Comparison of ENCODE assay signal across 3 cellular contexts in genomic region chr17:64017381-64017980, GRCh38.
TF ChIP-seq lines count a peak whose summit lies in the region.

No MANE protein-coding gene starts in this region.

TF ChIP-seq in SK-N-SH, 30 proteins besides CTCF, POLR2A, EP300 and RAD21 (continued from another document):
- TF ChIP-seq USF1 (IDR thresholded peaks at IDR 0.05; ENCODE audit: borderline replicate concordance, low read depth): no peak
- no peak for TF ChIP-seq TEAD4 (IDR thresholded peaks at IDR 0.05; ENCODE audit: borderline replicate concordance, insufficient read depth)
- TF ChIP-seq CHD2 (IDR thresholded peaks at IDR 0.05; ENCODE audit: low read length, partially characterized antibody): no peak
- no peak for TF ChIP-seq FOXJ3 (CRISPR knock-in tag; IDR thresholded peaks at IDR 0.05)
- no peak for TF ChIP-seq RCOR1 (IDR thresholded peaks at IDR 0.05; ENCODE audit: low read length)
- no peak for TF ChIP-seq MEF2A (IDR thresholded peaks at IDR 0.05; ENCODE audit: borderline replicate concordance, low read depth)
- no peak for TF ChIP-seq TAF1 (IDR thresholded peaks at IDR 0.05; ENCODE audit: borderline replicate concordance, low read depth, low read length)
- TF ChIP-seq NRF1 (IDR thresholded peaks at IDR 0.05; ENCODE audit: low read depth, low read length): no peak
- no peak for TF ChIP-seq FOSL2 (IDR thresholded peaks at IDR 0.05; ENCODE audit: borderline replicate concordance, low read depth)
- no peak for TF ChIP-seq SIN3A (IDR thresholded peaks at IDR 0.05; ENCODE audit: borderline replicate concordance, low read depth, low read length)
- no peak for TF ChIP-seq USF2 (IDR thresholded peaks at IDR 0.05; ENCODE audit: borderline replicate concordance, low read depth, low read length)
- TF ChIP-seq RFX5 (IDR thresholded peaks at IDR 0.05; ENCODE audit: low read length): no peak
- TF ChIP-seq JUND (IDR thresholded peaks at IDR 0.05): no peak

TF ChIP-seq in SK-N-SH treated with all-trans-retinoic acid at 6 μM for 48 hours, 23 proteins besides CTCF, POLR2A, EP300 and RAD21 (continued from another document):
- TF ChIP-seq BACH2 (CRISPR knock-in tag; IDR thresholded peaks at IDR 0.05; ENCODE audit: borderline replicate concordance) (no peak), TSHZ2 (CRISPR knock-in tag; IDR thresholded peaks at IDR 0.05) (no peak), TCF4 (CRISPR knock-in tag; IDR thresholded peaks at IDR 0.05; ENCODE audit: borderline replicate concordance) (no peak)
TF ChIP-seq in SK-N-SH treated with all-trans-retinoic acid at 6 μM for 48 hours: peak in this region for 0.

TF ChIP-seq in HCT116, 20 proteins besides CTCF, POLR2A, EP300 and RAD21 (continued from another document):
- TF ChIP-seq ZBTB33 (IDR thresholded peaks at IDR 0.05; ENCODE audit: extremely low read depth, insufficient replicate concordance, low read length) (no peak), POLR2AphosphoS5 (IDR thresholded peaks at IDR 0.05; ENCODE audit: low read depth, low read length) (no peak), MAX (IDR thresholded peaks at IDR 0.05) (no peak), ZFX (IDR thresholded peaks at IDR 0.05) (no peak), JUND (IDR thresholded peaks at IDR 0.05) (no peak), EZH2phosphoT487 (IDR thresholded peaks at IDR 0.05; ENCODE audit: borderline replicate concordance) (no peak), SIN3A (IDR thresholded peaks at IDR 0.05; ENCODE audit: low read depth) (no peak), CBX3 (IDR thresholded peaks at IDR 0.05; ENCODE audit: low read depth) (no peak), TCF7L2 (IDR thresholded peaks at IDR 0.05; ENCODE audit: borderline replicate concordance, extremely low read depth, insufficient read depth, insufficient read length) (no peak), YY1 (IDR thresholded peaks at IDR 0.05; ENCODE audit: extremely low read depth, insufficient replicate concordance, low read depth, low read length) (no peak), ATF3 (IDR thresholded peaks at IDR 0.05) (no peak), SRF (IDR thresholded peaks at IDR 0.05; ENCODE audit: low read depth) (no peak), ZNF274 (IDR thresholded peaks at IDR 0.05; ENCODE audit: low read depth, low read length) (no peak), FOSL1 (IDR thresholded peaks at IDR 0.05; ENCODE audit: low read depth) (no peak)
